Comparison of ENCODE assay signal across 2 cellular contexts in genomic region chr20:8664778-8665177, GRCh38.
TF ChIP-seq lines count a peak whose summit lies in the region.

No MANE protein-coding gene starts in this region.

TF ChIP-seq in Ishikawa, 13 proteins besides CTCF, POLR2A, EP300 and RAD21 (continued from another document):
- no peak for TF ChIP-seq REST (IDR thresholded peaks at IDR 0.05; ENCODE audit: low read depth)
- TF ChIP-seq CEBPB (IDR thresholded peaks at IDR 0.05) = no peak
- no peak for TF ChIP-seq TCF12 (IDR thresholded peaks at IDR 0.05; ENCODE audit: low read depth)
- TF ChIP-seq CREB1 (IDR thresholded peaks at IDR 0.05; ENCODE audit: low read depth) = no peak
- no peak for TF ChIP-seq YY1 (IDR thresholded peaks at IDR 0.05; ENCODE audit: low read depth)
- no peak for TF ChIP-seq MAX (IDR thresholded peaks at IDR 0.05)
- TF ChIP-seq FOXM1 (IDR thresholded peaks at IDR 0.05; ENCODE audit: borderline replicate concordance, low read depth) = no peak
- no peak for TF ChIP-seq EGR1 (IDR thresholded peaks at IDR 0.05)
TF ChIP-seq in Ishikawa: peak in this region for 0.

TF ChIP-seq in WTC11, 78 proteins besides CTCF, POLR2A, EP300 and RAD21 (continued from another document):
- TF ChIP-seq STAT6 (CRISPR knock-in tag; conservative IDR thresholded peaks at IDR 0.05; ENCODE audit: low read depth) (no peak), TEAD1 (CRISPR knock-in tag; IDR thresholded peaks at IDR 0.05) (no peak), ZNF423 (CRISPR knock-in tag; IDR thresholded peaks at IDR 0.05) (no peak), ZNF232 (CRISPR knock-in tag; IDR thresholded peaks at IDR 0.05) (no peak), EMX1 (CRISPR knock-in tag; IDR thresholded peaks at IDR 0.05) (no peak), NR1H2 (CRISPR knock-in tag; IDR thresholded peaks at IDR 0.05) (no peak), TP53 (CRISPR knock-in tag; IDR thresholded peaks at IDR 0.05) (no peak), NFATC4 (CRISPR knock-in tag; IDR thresholded peaks at IDR 0.05) (no peak), OVOL2 (CRISPR knock-in tag; IDR thresholded peaks at IDR 0.05; ENCODE audit: borderline replicate concordance) (no peak), ZNF138 (CRISPR knock-in tag; conservative IDR thresholded peaks at IDR 0.05) (no peak), ZNF281 (CRISPR knock-in tag; IDR thresholded peaks at IDR 0.05) (no peak), ZNF532 (CRISPR knock-in tag; IDR thresholded peaks at IDR 0.05; ENCODE audit: borderline replicate concordance) (no peak)
